ENCODE assay signal across 13 cellular contexts in genomic region chr12:13573698-13574321, GRCh38.
DNase-seq lines count a peak whose midpoint lies in the region; ATAC-seq, FAIRE-seq and TF ChIP-seq lines count a peak whose summit lies in the region.
"Had no signal": no experiment of that assay in that cellular context is flagged by ENCODE, and none has a peak within 500 bp of the region (broad histone marks: within the 10 kb centered on the region; RNA-seq: fewer than 3 reads in every experiment).

No MANE protein-coding gene starts in this region.

- H4K20me1 ChIP-seq in GM12878 (ENCODE audit: control insufficient read depth, insufficient read depth): no peaks in the 10 kb centered on the region

- H3K4me1 ChIP-seq in GM12878 (ENCODE audit: control insufficient read depth, insufficient read depth, low read length): no peaks in the 10 kb centered on the region
- H3K4me1 ChIP-seq in esophagus squamous epithelium: no peaks in the 10 kb centered on the region

- no peaks in the 10 kb centered on the region; the same call in 2 of the 3 replicates for H3K9me3 ChIP-seq in GM12878 (replicated peaks; ENCODE audit: control insufficient read depth, insufficient read depth, low read length)
- H3K9me3 ChIP-seq in esophagus squamous epithelium: no peaks in the 10 kb centered on the region
- H3K9me3 ChIP-seq in T-helper 17 cell (ENCODE audit: control insufficient read depth, low read length, poor library complexity, severe bottlenecking): no peaks in the 10 kb centered on the region

- in situ Hi-C loops in GM12878 (cut with MboI): no loop called here

- no peak for TF ChIP-seq POLR2A in GM12878 (IDR thresholded peaks at IDR 0.05; ENCODE audit: low read depth, low read length)
- no peak for TF ChIP-seq POLR2A in esophagus squamous epithelium (IDR thresholded peaks at IDR 0.05)

- no peaks in the 10 kb centered on the region for H3K4me1 Mint-ChIP-seq in T-helper 17 cell
- H3K4me1 Mint-ChIP-seq: CD14-positive monocyte had no signal

- H3K4me2 ChIP-seq in GM12878 (ENCODE audit: control insufficient read depth, insufficient read depth): no peak overlapping the region

- POLR2A ChIA-PET in GM12878 (lab: Charles Lee): no interaction called here

- H3K9ac ChIP-seq in GM12878 (ENCODE audit: control insufficient read depth, insufficient read depth, low read length): no peak overlapping the region

- RAD21 ChIA-PET in GM12878 (lab: Charles Lee; ENCODE audit: unreplicated experiment): no interaction called here

- FAIRE-seq in GM12878 (lab: Jason Lieb, UNC): no peak

- H3K27me3 Mint-ChIP-seq in T-helper 17 cell: no peaks in the 10 kb centered on the region

- no TSS peak for BruUV-seq in GM12878 (replicated peaks; lab: Mats Ljungman, UMichigan)

- H3K36me3 ChIP-seq in GM12878 (ENCODE audit: control insufficient read depth in 2 of 2, insufficient read depth in 2 of 2, low read length in 1 of 2): no peaks in the 10 kb centered on the region
- H3K36me3 ChIP-seq in esophagus squamous epithelium: no peaks in the 10 kb centered on the region

- H3K36me3 Mint-ChIP-seq in T-helper 17 cell (ENCODE audit: low read depth): no peaks in the 10 kb centered on the region
- H3K36me3 Mint-ChIP-seq: CD14-positive monocyte had no signal

- no peak for TF ChIP-seq RAD21 in GM12878 (IDR thresholded peaks at IDR 0.05; ENCODE audit: insufficient read depth, low read depth, low read length)

- no peak for TF ChIP-seq CTCF in AG09319 (IDR thresholded peaks at IDR 0.05; ENCODE audit: low read depth, low read length)
- no peak for TF ChIP-seq CTCF in GM12878 (IDR thresholded peaks at IDR 0.05 in 2 of 3, conservative IDR thresholded peaks at IDR 0.05 in 1 of 3; ENCODE audit: control insufficient read depth in 2 of 3, extremely low read depth in 1 of 3, insufficient read depth in 1 of 3, low read depth in 3 of 3, low read length in 3 of 3)
- no peak for TF ChIP-seq CTCF in esophagus squamous epithelium (IDR thresholded peaks at IDR 0.05)

- DNase-seq in AG09319 (ENCODE audit: extremely low read depth, low read depth) (peak; percentile 8), LoVo (ENCODE audit: low spot score) (peak; percentile 87), GM12878 (ENCODE audit: low read depth, low spot score) (no peak), left colon (no peak), esophagus squamous epithelium (lab: John Stamatoyannopoulos, UW) (no peak), T-helper 17 cell (no peak), SIG-M5 treated with dmso at 0.1 percent for 504 hours (lab: John Stamatoyannopoulos, UW; ENCODE audit: unreplicated experiment) (no peak), DMS153 treated with DMSO at 0.1 percent for 48 hours (lab: John Stamatoyannopoulos, UW; ENCODE audit: unreplicated experiment) (no peak)
- DNase-seq: amniotic stem cell; stimulated activated CD4-positive, alpha-beta T cell treated with anti-CD3 and anti-CD28 coated beads, Interleukin-1b, Interleukin-23, amount 100 ng/mL, for 48 hours had no signal

- peak; percentile 81 for ATAC-seq in GM12878
- ATAC-seq in left colon: peak; percentile 32
- ATAC-seq in T-helper 17 cell: no peak

- CTCF ChIA-PET in GM12878 (lab: Yijun Ruan, JAX): interaction anchor here (0.7 to 1.7 kb wide), 4 partner anchors 9 to 87 kb away, joined by 3 to 7 read pairs (median 4); no protein-coding TSS in a partner anchor

- no peaks in the 10 kb centered on the region for H3K27me3 ChIP-seq in GM12878 (replicated peaks in 1 of 2; ENCODE audit: control insufficient read depth in 2 of 2, insufficient read depth in 2 of 2, low read length in 1 of 2)
- no peaks in the 10 kb centered on the region for H3K27me3 ChIP-seq in esophagus squamous epithelium

- SMC1A ChIA-PET in GM12878 (lab: Charles Lee; ENCODE audit: uncharacterized antibody, unreplicated experiment): interaction anchor here (0.5 to 2.5 kb wide), 9 partner anchors 9 to 1253 kb away, joined by 3 to 8 read pairs (median 3); no protein-coding TSS in a partner anchor

- H3K4me3 Mint-ChIP-seq in T-helper 17 cell: no peak overlapping the region
- H3K4me3 Mint-ChIP-seq: CD14-positive monocyte; stimulated activated naive CD8-positive, alpha-beta T cell treated with anti-CD3 and anti-CD28 coated beads, Interleukin-15, Interleukin-2, amounts not matched to agents 100 ng/mL and 50 ng/mL, for 24 hours; T-helper 2 cell treated with Interferon-gamma antibody and Interleukin-4, amounts not matched to agents 5 μg/mL and 100 μg/mL, for 36 hours had no signal

- intact Hi-C loops in GM12878 (cut with micrococcal nuclease; ENCODE audit: unreplicated experiment) (no loop called here), left colon (cut with DNase I, micrococcal nuclease) (no loop called here), esophagus squamous epithelium (cut with DNase I) (no loop called here)

- TF ChIP-seq EP300 in GM12878 (IDR thresholded peaks at IDR 0.05; ENCODE audit: borderline replicate concordance in 1 of 2, control insufficient read depth in 1 of 2, low read depth in 2 of 2, low read length in 2 of 2): no peak

- 0% methylated on average over 3 of the region's 3 CpGs for WGBS in GM12878 (ENCODE audit: insufficient coverage, insufficient replicate concordance, low lambda C conversion rate, missing lambda C conversion rate)
- WGBS in esophagus squamous epithelium, 2 donors: 30 to 50% methylated on average over 3 of the region's 3 CpGs

- H3K27ac Mint-ChIP-seq in T-helper 17 cell: no peak overlapping the region
- H3K27ac Mint-ChIP-seq: CD14-positive monocyte; stimulated activated naive CD8-positive, alpha-beta T cell treated with anti-CD3 and anti-CD28 coated beads, Interleukin-15, Interleukin-2, amounts not matched to agents 100 ng/mL and 50 ng/mL, for 24 hours; T-helper 2 cell treated with Interferon-gamma antibody and Interleukin-4, amounts not matched to agents 5 μg/mL and 100 μg/mL, for 36 hours had no signal

- H3K79me2 ChIP-seq in GM12878 (ENCODE audit: control insufficient read depth, insufficient read depth, low read length): no peaks in the 10 kb centered on the region

- H3K27ac ChIP-seq in GM12878 (ENCODE audit: control insufficient read depth, insufficient read depth) (no peak overlapping the region), esophagus squamous epithelium (no peak overlapping the region)

- H2AFZ ChIP-seq in GM12878 (ENCODE audit: control insufficient read depth, low read depth, low read length): no peak overlapping the region

- H3K4me3 ChIP-seq in GM12878: no peak overlapping the region
- no peak overlapping the region for H3K4me3 ChIP-seq in esophagus squamous epithelium

TF ChIP-seq in GM12878, 131 proteins besides CTCF, POLR2A, EP300 and RAD21 (continues in another document):
- TF ChIP-seq FOS (IDR thresholded peaks at IDR 0.05; ENCODE audit: borderline replicate concordance, extremely low read depth, insufficient read length) (no peak), IRF5 (IDR thresholded peaks at IDR 0.05; ENCODE audit: borderline replicate concordance) (no peak), NRF1 (conservative IDR thresholded peaks at IDR 0.05; ENCODE audit: low read depth, low read length) (no peak), ZBTB4 (CRISPR knock-in tag; IDR thresholded peaks at IDR 0.05) (no peak), ZNF384 (IDR thresholded peaks at IDR 0.05; ENCODE audit: borderline replicate concordance, low read depth, low read length) (no peak), SMAD5 (IDR thresholded peaks at IDR 0.05; ENCODE audit: low read depth) (no peak), NR2C1 (IDR thresholded peaks at IDR 0.05) (no peak), MLLT1 (IDR thresholded peaks at IDR 0.05) (no peak), HDAC6 (IDR thresholded peaks at IDR 0.05; ENCODE audit: unreplicated experiment) (no peak)

Comparison
In these comparisons a context has a peak if more than half of its experiments do, and no peak if none do; other contexts are left out.
1. DNase-seq: peak in AG09319 (single experiment) and LoVo (single experiment); none in GM12878 (single experiment), left colon (0 of 2), esophagus squamous epithelium (single experiment), T-helper 17 cell (0 of 3), SIG-M5 treated with dmso at 0.1 percent for 504 hours (single experiment) and DMS153 treated with DMSO at 0.1 percent for 48 hours (single experiment).